In the genomic region with DNA sequence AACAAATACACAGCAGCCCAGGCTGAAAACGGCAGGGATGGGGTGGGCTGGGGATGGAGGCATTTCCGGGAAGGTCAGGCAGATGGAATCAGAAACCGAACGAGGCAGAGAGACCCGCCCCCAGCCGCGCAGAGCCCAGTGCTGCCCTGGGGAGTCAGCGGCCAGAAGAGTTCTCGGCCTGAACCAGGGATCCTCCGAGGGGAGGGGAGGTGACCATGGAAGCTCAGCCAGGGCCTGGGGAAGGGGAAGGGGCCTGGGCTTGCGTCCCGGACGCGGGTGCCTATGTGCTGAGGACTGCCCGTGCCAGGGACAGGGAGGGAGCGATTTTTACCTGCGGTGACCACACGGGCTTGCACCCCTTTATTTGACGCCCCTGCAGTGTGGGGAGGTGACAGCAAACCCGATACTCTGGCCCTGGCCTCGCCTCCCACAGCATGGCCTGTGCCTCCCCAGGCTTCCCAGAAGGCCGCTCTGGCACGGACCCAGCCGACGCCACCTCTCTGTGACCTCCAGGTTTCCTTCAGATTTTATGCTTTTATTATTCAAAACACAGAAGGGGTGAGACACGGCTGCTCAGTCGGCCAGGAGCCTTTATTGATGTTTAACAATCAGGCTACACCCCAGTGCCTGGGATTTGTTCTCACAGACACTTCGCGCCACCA, we compare ENCODE assay signal across 17 cellular contexts. TPM values are rescaled to one million over a fixed set of nuclear protein-coding genes. Genes with fewer than 3 reads are reported as not detected.
DNase-seq lines count a peak whose midpoint lies in the region; ATAC-seq, FAIRE-seq and TF ChIP-seq lines count a peak whose summit lies in the region.
"Had no signal": no experiment of that assay in that cellular context is flagged by ENCODE, and none has a peak within 500 bp of the region (broad histone marks: within the 10 kb centered on the region; RNA-seq: fewer than 3 reads in every experiment).

No MANE protein-coding gene starts in this region.

- intact Hi-C loops in HepG2 (cut with micrococcal nuclease; ENCODE audit: unreplicated experiment), result no loop called here
- intact Hi-C loops in gastrocnemius medialis (cut with DNase I; ENCODE audit: low total_unique reads), result no loop called here

- H3K79me2 ChIP-seq in HepG2 (ENCODE audit: insufficient read depth, low read length), result no peaks in the 10 kb centered on the region

- TF ChIP-seq CTCF in HepG2 (CRISPR knock-in tag; IDR thresholded peaks at IDR 0.05) (no peak), gastrocnemius medialis (IDR thresholded peaks at IDR 0.05 in 4 of 5, conservative IDR thresholded peaks at IDR 0.05 in 1 of 5) (no peak)

- in situ Hi-C loops in HepG2 (cut with HindIII; ENCODE audit: extremely low pct_ligation_motif_present, low pct_unique_long_range_greater_than_20kb), result no loop called here
- in situ Hi-C loops in gastrocnemius medialis (cut with MboI; ENCODE audit: low sequenced_read_pairs in 4 of 4), result loop anchor here in 1 of 4 donors (25.0 kb wide), 1 partner anchor 190 kb away; no protein-coding TSS in a partner anchor

- no peaks in the 10 kb centered on the region for H4K20me1 ChIP-seq in HepG2 (ENCODE audit: insufficient read depth, low read length)

- H3K4me2 ChIP-seq in HepG2 (ENCODE audit: low read depth, low read length), result no peak overlapping the region

- TF ChIP-seq POLR2A in HepG2 (IDR thresholded peaks at IDR 0.05; ENCODE audit: insufficient read depth in 1 of 2, low read depth in 2 of 2, low read length in 2 of 2), result no peak
- TF ChIP-seq POLR2A in gastrocnemius medialis (IDR thresholded peaks at IDR 0.05), result no peak
- no peak for TF ChIP-seq POLR2A in GM12891 (IDR thresholded peaks at IDR 0.05; ENCODE audit: low read depth, low read length)

- H3K4me1 ChIP-seq in duodenal mucosa (ENCODE audit: control insufficient read depth in 1 of 2, insufficient read depth in 2 of 2, low read length in 2 of 2) (peaks cover 5 to 11% of the 10 kb centered on the region in 2 donors), HepG2 (ENCODE audit: insufficient read depth, low read length) (peaks cover 57% of the 10 kb centered on the region), gastrocnemius medialis (peaks cover 0 to 12% of the 10 kb centered on the region in 2 donors)

- H3K9me3 ChIP-seq in duodenal mucosa (ENCODE audit: control insufficient read depth in 1 of 2, low read length in 2 of 2), result no peaks in the 10 kb centered on the region
- H3K9me3 ChIP-seq in HepG2 (ENCODE audit: low read length), result no peaks in the 10 kb centered on the region
- no peaks in the 10 kb centered on the region for H3K9me3 ChIP-seq in gastrocnemius medialis

- peak overlapping the region; percentile 15 to 45 for H3K4me3 ChIP-seq in duodenal mucosa (ENCODE audit: low read depth in 1 of 2, low read length in 2 of 2)
- no peak overlapping the region; a peak in 1 of 6 replicates for H3K4me3 ChIP-seq in HepG2 (replicated peaks in 1 of 3; ENCODE audit: insufficient read depth in 1 of 3, low read depth in 2 of 3, low read length in 3 of 3)
- H3K4me3 ChIP-seq in gastrocnemius medialis, result peak overlapping the region; percentile 43 to 53 (median 50)

- ATAC-seq in HepG2, result peak; percentile 8; the same call in 1 of the 3 replicates
- peak in 1 of 2 donors; percentile 10 for ATAC-seq in gastrocnemius medialis
- ATAC-seq: Panc1 had no signal

- POLR2A ChIA-PET in HepG2 (lab: Yijun Ruan, JAX), result no interaction called here

- 49% methylated on average over 29 of the region's 29 CpGs for WGBS in HepG2 (ENCODE audit: low lambda C conversion rate)

- H2AFZ ChIP-seq in HepG2 (ENCODE audit: low read length), result no peak overlapping the region

- no peak overlapping the region for H3K9ac ChIP-seq in duodenal mucosa (ENCODE audit: low read depth in 1 of 2, low read length in 2 of 2)
- H3K9ac ChIP-seq in HepG2 (ENCODE audit: insufficient read depth, low read depth, low read length), result no peak overlapping the region

- CTCF ChIA-PET in HepG2 (lab: Yijun Ruan, JAX; ENCODE audit: low intra/inter-chr PET ratio, low total read pairs), result no interaction called here

- no TSS peak for BruUV-seq in HepG2 (replicated peaks; lab: Mats Ljungman, UMichigan)

- H3K27me3 ChIP-seq in duodenal mucosa (ENCODE audit: control insufficient read depth in 1 of 2, insufficient read depth in 2 of 2, low read length in 2 of 2) (peaks cover 37 to 51% of the 10 kb centered on the region in 2 donors), HepG2 (ENCODE audit: control insufficient read depth in 1 of 2, insufficient read depth in 2 of 2, low read length in 2 of 2) (peaks cover 4 to 52% of the 10 kb centered on the region in 2 experiments; a peak in 4 of 5 replicates), gastrocnemius medialis (peaks cover 33 to 77% (median 44%) of the 10 kb centered on the region in 3 donors)

- TF ChIP-seq EP300 in HepG2 (IDR thresholded peaks at IDR 0.05; ENCODE audit: low read depth in 2 of 2, low read length in 2 of 2) (no peak), HepG2 (CRISPR knock-in tag; IDR thresholded peaks at IDR 0.05; ENCODE audit: borderline replicate concordance) (no peak)

- H3K27ac ChIP-seq in duodenal mucosa (ENCODE audit: low read depth, low read length), result peak overlapping the region; percentile 42
- H3K27ac ChIP-seq in HepG2 (ENCODE audit: extremely low read length, insufficient read depth, low read length), result no peak overlapping the region
- H3K27ac ChIP-seq in gastrocnemius medialis, result peak overlapping the region; percentile 24 to 82 (median 77)

- peak; percentile 27 for DNase-seq in NCI-H526 treated with DMSO at 0.1 percent for 48 hours (lab: John Stamatoyannopoulos, UW)
- no peak for DNase-seq in HepG2 (ENCODE audit: low spot score)
- no peak for DNase-seq in gastrocnemius medialis
- DNase-seq in GF-D8 (lab: John Stamatoyannopoulos, UW), result no peak
- DNase-seq in GM12891 (ENCODE audit: insufficient read length, low spot score), result no peak
- DNase-seq in NCI-H1048 (lab: John Stamatoyannopoulos, UW), result no peak
- no peak for DNase-seq in DMS 273 treated with DMSO at 0.1 percent for 48 hours (lab: John Stamatoyannopoulos, UW)
- DNase-seq: activated CD4-positive, alpha-beta T cell treated with anti-CD3 and anti-CD28 coated beads for 48 hours; KG1; NCI-H1436; NCI-H510A; stimulated activated CD4-positive, alpha-beta T cell treated with anti-CD3 and anti-CD28 coated beads, Interleukin-2, amount 100 ng/mL, for 24 hours had no signal

- no peak for TF ChIP-seq RAD21 in HepG2 (CRISPR knock-in tag; IDR thresholded peaks at IDR 0.05)

- FAIRE-seq in HepG2 (lab: Jason Lieb, UNC), result no peak
- FAIRE-seq in GM12891 (lab: Jason Lieb, UNC), result no peak

- H3K36me3 ChIP-seq in duodenal mucosa (ENCODE audit: control insufficient read depth in 1 of 2, insufficient read depth in 2 of 2, low read length in 2 of 2) (no peaks in the 10 kb centered on the region), HepG2 (replicated peaks in 1 of 2; ENCODE audit: control insufficient read depth in 1 of 2, insufficient read depth in 2 of 2, low read length in 2 of 2) (no peaks in the 10 kb centered on the region), gastrocnemius medialis (no peaks in the 10 kb centered on the region)

RNA-seq across cellular contexts. Expression of a gene that starts 7.7 kb away (rescaled TPM):
- total RNA-seq in HepG2 (2016; rRNA removed; fragmentation: Illumina TruSeq; extraction: Trizol) (not detected in 2 replicates), gastrocnemius medialis (under 1 TPM in 1 of 4 donors, not detected in 3; 0.83 TPM)
- not detected in 2 replicates for total RNA-seq in HepG2 (2016; cell fraction: cytosol; rRNA removed; fragmentation: Illumina TruSeq; extraction: Trizol; ENCODE audit: low read depth)
- not detected in 2 replicates for total RNA-seq in HepG2 (2016; cell fraction: insoluble cytoplasmic fraction; rRNA removed; fragmentation: Illumina TruSeq; extraction: Trizol)
- total RNA-seq in HepG2 (2016; cell fraction: membrane; rRNA removed; fragmentation: Illumina TruSeq; extraction: Trizol), result not detected in 2 replicates
- not detected in 2 replicates for total RNA-seq in HepG2 (2016; cell fraction: nucleus; rRNA removed; fragmentation: Illumina TruSeq; extraction: Trizol)
- polyA plus RNA-seq in HepG2 (2011; rRNA removed), result 0.14 TPM in 1 of 2 replicates, not detected in the other
- 0.05 and 0.09 TPM in 2 replicates for polyA plus RNA-seq in HepG2 (2011; cell fraction: cytosol; rRNA removed)
- 0.57 TPM in 1 of 2 replicates, not detected in the other for polyA plus RNA-seq in HepG2 (2011; cell fraction: nucleus; rRNA removed)
- not detected in 2 replicates for polyA plus RNA-seq in HepG2 (2012)
- not detected in 2 replicates for polyA plus RNA-seq in HepG2 (2016; cell fraction: cytosol; fragmentation: Illumina TruSeq; extraction: Trizol; ENCODE audit: low read depth)
- polyA plus RNA-seq in HepG2 (2016; cell fraction: insoluble cytoplasmic fraction; fragmentation: Illumina TruSeq; extraction: Trizol; ENCODE audit: low read depth), result not detected in 2 replicates
- not detected in 2 replicates for polyA plus RNA-seq in HepG2 (2016; cell fraction: membrane; fragmentation: Illumina TruSeq; extraction: Trizol; ENCODE audit: low read depth)
- not detected in 2 replicates for polyA plus RNA-seq in HepG2 (2016; cell fraction: nucleus; fragmentation: Illumina TruSeq; extraction: Trizol; ENCODE audit: insufficient read depth, low read depth)
- polyA minus RNA-seq in HepG2 (2011; rRNA and poly(A)+ RNA removed; ENCODE audit: low replicate concordance), result not detected in 2 replicates
- polyA minus RNA-seq in HepG2 (2011; cell fraction: cytosol; rRNA and poly(A)+ RNA removed), result not detected in 2 replicates
- polyA minus RNA-seq in HepG2 (2011; cell fraction: nucleus; rRNA and poly(A)+ RNA removed), result not detected in 2 replicates
- polyA plus RNA-seq in GM12891 (2012; ENCODE audit: low read depth, missing spikeins), result 0.18 TPM
- total RNA-seq: omental fat pad; T-helper 2 cell treated with Interferon-gamma antibody and Interleukin-4, amounts not matched to agents 100 ng/mL and 5 ng/mL, for 36 hours had no signal

RNA-seq across cellular contexts. Expression of a gene that starts 15.9 kb away (rescaled TPM):
- not detected in 2 replicates for total RNA-seq in HepG2 (2016; rRNA removed; fragmentation: Illumina TruSeq; extraction: Trizol)
- total RNA-seq in HepG2 (2016; cell fraction: cytosol; rRNA removed; fragmentation: Illumina TruSeq; extraction: Trizol; ENCODE audit: low read depth), result not detected in 2 replicates
- not detected in 2 replicates for total RNA-seq in HepG2 (2016; cell fraction: insoluble cytoplasmic fraction; rRNA removed; fragmentation: Illumina TruSeq; extraction: Trizol)
- total RNA-seq in HepG2 (2016; cell fraction: membrane; rRNA removed; fragmentation: Illumina TruSeq; extraction: Trizol), result not detected in 2 replicates
- total RNA-seq in HepG2 (2016; cell fraction: nucleus; rRNA removed; fragmentation: Illumina TruSeq; extraction: Trizol), result not detected in 2 replicates
- not detected in 2 replicates for polyA plus RNA-seq in HepG2 (2011; rRNA removed)
- not detected in 2 replicates for polyA plus RNA-seq in HepG2 (2011; cell fraction: cytosol; rRNA removed)
- polyA plus RNA-seq in HepG2 (2011; cell fraction: nucleus; rRNA removed), result not detected in 2 replicates
- polyA plus RNA-seq in HepG2 (2012), result not detected in 2 replicates
- polyA plus RNA-seq in HepG2 (2016; cell fraction: cytosol; fragmentation: Illumina TruSeq; extraction: Trizol; ENCODE audit: low read depth), result not detected in 2 replicates
- not detected in 2 replicates for polyA plus RNA-seq in HepG2 (2016; cell fraction: insoluble cytoplasmic fraction; fragmentation: Illumina TruSeq; extraction: Trizol; ENCODE audit: low read depth)
- not detected in 2 replicates for polyA plus RNA-seq in HepG2 (2016; cell fraction: membrane; fragmentation: Illumina TruSeq; extraction: Trizol; ENCODE audit: low read depth)
- not detected in 2 replicates for polyA plus RNA-seq in HepG2 (2016; cell fraction: nucleus; fragmentation: Illumina TruSeq; extraction: Trizol; ENCODE audit: insufficient read depth, low read depth)
- polyA minus RNA-seq in HepG2 (2011; rRNA and poly(A)+ RNA removed; ENCODE audit: low replicate concordance), result not detected in 2 replicates
- polyA minus RNA-seq in HepG2 (2011; cell fraction: cytosol; rRNA and poly(A)+ RNA removed), result not detected in 2 replicates
- polyA minus RNA-seq in HepG2 (2011; cell fraction: nucleus; rRNA and poly(A)+ RNA removed), result not detected in 2 replicates
- total RNA-seq in gastrocnemius medialis, result not detected
- polyA plus RNA-seq in GM12891 (2012; ENCODE audit: low read depth, missing spikeins), result 0.08 TPM
- total RNA-seq: T-helper 2 cell treated with Interferon-gamma antibody and Interleukin-4, amounts not matched to agents 100 ng/mL and 5 ng/mL, for 36 hours had no signal
- polyA plus RNA-seq: BJ had no signal

Comparison
In these comparisons a context has a peak if more than half of its experiments do, and no peak if none do; other contexts are left out.
1. H3K4me3 ChIP-seq: peak in duodenal mucosa (2 of 2) and gastrocnemius medialis (4 of 4); none in HepG2 (0 of 3).